ENCODE assay signal across 18 cellular contexts in the genomic region with DNA sequence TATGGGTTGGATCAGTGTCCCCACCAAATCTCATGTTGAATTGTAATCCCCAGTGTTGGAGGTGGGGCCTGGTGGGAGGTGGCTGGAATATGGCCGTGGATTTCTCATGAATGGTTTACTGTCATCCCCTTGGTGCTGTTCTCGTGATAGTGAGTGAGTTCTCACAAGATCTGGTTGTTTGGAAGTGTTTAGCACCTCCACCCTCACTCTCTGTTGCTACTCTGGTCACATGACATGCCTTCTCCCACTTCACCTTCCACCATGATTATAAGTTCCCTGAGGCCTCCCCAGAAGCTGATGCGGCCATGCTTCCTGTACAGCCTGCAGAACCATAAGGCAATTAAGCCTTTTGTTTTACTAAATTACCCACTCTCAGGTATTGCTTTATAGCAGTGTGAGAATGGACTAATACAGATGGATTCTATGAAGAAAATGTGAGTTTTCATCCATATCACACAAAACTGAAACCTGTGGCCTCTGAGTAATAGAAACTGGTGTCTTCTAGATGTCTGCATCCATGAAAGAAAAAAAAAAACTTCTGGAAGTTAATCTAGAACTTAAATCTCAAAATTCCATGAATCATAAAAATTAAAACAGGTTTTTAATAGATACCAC.
"Had no signal": no experiment of that assay in that cellular context is flagged by ENCODE, and none has a peak within 500 bp of the region (broad histone marks: within the 10 kb centered on the region; RNA-seq: fewer than 3 reads in every experiment).

No MANE protein-coding gene starts in this region.

- H3K9me3 Mint-ChIP-seq: activated CD4-positive, alpha-beta T cell treated with anti-CD3 and anti-CD28 coated beads, Interleukin-2, amount 10 ng/mL, durations not matched to agents 7 days and 5 days; immature natural killer cell; natural killer cell; T-cell had no signal

- DNase-seq: activated CD8-positive, alpha-beta memory T cell treated with anti-CD3 and anti-CD28 coated beads for 24 hours; erythroblast; gastrocnemius medialis; heart left ventricle; immature natural killer cell; mesendoderm; natural killer cell; nucleus accumbens; posterior cingulate gyrus; stimulated activated CD4-positive, alpha-beta T cell treated with anti-CD3 and anti-CD28 coated beads, Interleukin-15, amount 100 ng/mL, for 24 hours; stimulated activated CD4-positive, alpha-beta T cell treated with anti-CD3 and anti-CD28 coated beads, Interleukin-4, amount 100 ng/mL, for 1 hour; T-cell; transverse colon; WERI-Rb-1 had no signal

- ATAC-seq: gastrocnemius medialis had no signal

- H3K36me3 ChIP-seq: gastrocnemius medialis, heart left ventricle, right atrium auricular region, transverse colon, WERI-Rb-1 had no signal

- H3K27ac ChIP-seq: gastrocnemius medialis, right atrium auricular region, WERI-Rb-1 had no signal

- H3K4me1 ChIP-seq: gastrocnemius medialis had no signal

- H3K36me3 Mint-ChIP-seq: natural killer cell had no signal

- H3K27me3 Mint-ChIP-seq: activated CD4-positive, alpha-beta T cell treated with anti-CD3 and anti-CD28 coated beads, Interleukin-2, amount 10 ng/mL, durations not matched to agents 7 days and 5 days; T-cell had no signal

- H3K4me3 Mint-ChIP-seq: natural killer cell had no signal

- H3K9me3 ChIP-seq: gastrocnemius medialis, heart left ventricle, right atrium auricular region, transverse colon had no signal

- H3K4me3 ChIP-seq: gastrocnemius medialis, heart left ventricle, right atrium auricular region, transverse colon had no signal

- FAIRE-seq: astrocyte, bronchial epithelial cell had no signal

- H3K27me3 ChIP-seq: gastrocnemius medialis, heart left ventricle, right atrium auricular region, transverse colon had no signal
